In genomic region chr3:9955067-9955502, GRCh38 we compare ENCODE assay signal across 11 cellular contexts. TPM values are rescaled to one million over a fixed set of nuclear protein-coding genes. Genes with fewer than 3 reads are reported as not detected.
DNase-seq lines count a peak whose midpoint lies in the region; TF ChIP-seq lines count a peak whose summit lies in the region.
"Had no signal": no experiment of that assay in that cellular context is flagged by ENCODE, and none has a peak within 500 bp of the region (broad histone marks: within the 10 kb centered on the region; RNA-seq: fewer than 3 reads in every experiment).

No MANE protein-coding gene starts in this region.

- DNase-seq in NCI-H748 (lab: John Stamatoyannopoulos, UW; ENCODE audit: unreplicated experiment): peak; percentile 74
- no peak for DNase-seq in NCI-H748 treated with DMSO at 0.1 percent for 48 hours (lab: John Stamatoyannopoulos, UW)
- DNase-seq in NCI-H524 treated with DMSO at 0.1 percent for 48 hours (lab: John Stamatoyannopoulos, UW): peak; percentile 89
- peak; percentile 47 for DNase-seq in chondrocyte (ENCODE audit: low spot score)
- DNase-seq in stomach: peak; percentile 45
- no peak for DNase-seq in T-helper 2 cell treated with Interferon-gamma antibody and Interleukin-4, amounts not matched to agents 5 μg/mL and 100 μg/mL, for 36 hours (ENCODE audit: low spot score)
- no peak for DNase-seq in ovary
- DNase-seq in NCI-H1694 treated with DMSO at 0.1 percent for 48 hours (lab: John Stamatoyannopoulos, UW): no peak
- DNase-seq: activated T-cell treated with anti-CD3 and anti-CD28 coated beads, Interleukin-2, amount 50 U/mL, for 24 hours; Peyer's patch had no signal

- H3K27ac Mint-ChIP-seq in chondrocyte (ENCODE audit: unreplicated experiment): no peak overlapping the region
- H3K27ac Mint-ChIP-seq in T-helper 2 cell treated with Interferon-gamma antibody and Interleukin-4, amounts not matched to agents 5 μg/mL and 100 μg/mL, for 36 hours: no peak overlapping the region

- intact Hi-C loops in stomach (cut with DNase I; ENCODE audit: low total_unique reads): no loop called here
- intact Hi-C loops in ovary (cut with DNase I): no loop called here

- H3K36me3 ChIP-seq in stomach (peaks cover 0 to 21% (median 0%) of the 10 kb centered on the region in 4 donors), ovary (no peaks in the 10 kb centered on the region)
- H3K36me3 ChIP-seq: Peyer's patch, thoracic aorta had no signal

- H3K4me3 Mint-ChIP-seq in chondrocyte (ENCODE audit: unreplicated experiment): no peak overlapping the region
- no peak overlapping the region for H3K4me3 Mint-ChIP-seq in T-helper 2 cell treated with Interferon-gamma antibody and Interleukin-4, amounts not matched to agents 5 μg/mL and 100 μg/mL, for 36 hours
- H3K4me3 Mint-ChIP-seq: activated T-cell treated with anti-CD3 and anti-CD28 coated beads, Interleukin-2, amount 50 U/mL, for 24 hours had no signal

- H3K4me1 Mint-ChIP-seq in chondrocyte (ENCODE audit: low read depth): peaks cover 9% of the 10 kb centered on the region
- peaks cover 14% of the 10 kb centered on the region for H3K4me1 Mint-ChIP-seq in T-helper 2 cell treated with Interferon-gamma antibody and Interleukin-4, amounts not matched to agents 5 μg/mL and 100 μg/mL, for 36 hours (ENCODE audit: low read depth)

- TF ChIP-seq EP300 in stomach (IDR thresholded peaks at IDR 0.05) (no peak), ovary (IDR thresholded peaks at IDR 0.05) (no peak)

- H3K27me3 ChIP-seq in stomach (no peaks in the 10 kb centered on the region), ovary (no peaks in the 10 kb centered on the region)
- H3K27me3 ChIP-seq: Peyer's patch had no signal

- H3K27ac ChIP-seq in stomach: no peak overlapping the region
- no peak overlapping the region for H3K27ac ChIP-seq in ovary
- H3K27ac ChIP-seq: Peyer's patch, thoracic aorta had no signal

- no peak overlapping the region for H3K4me3 ChIP-seq in stomach
- no peak overlapping the region for H3K4me3 ChIP-seq in ovary
- H3K4me3 ChIP-seq: Peyer's patch, thoracic aorta had no signal

- WGBS in stomach, 5 donors: 22 to 40% (median 27%) methylated on average over 12 of the region's 12 CpGs
- WGBS in ovary, 3 donors: 41 to 55% (median 44%) methylated on average over 12 of the region's 12 CpGs

- H3K9me3 ChIP-seq in stomach: no peaks in the 10 kb centered on the region
- no peaks in the 10 kb centered on the region for H3K9me3 ChIP-seq in ovary
- H3K9me3 ChIP-seq: Peyer's patch, thoracic aorta had no signal

- H3K4me1 ChIP-seq in stomach (peaks cover 6 to 34% (median 21%) of the 10 kb centered on the region in 4 donors), ovary (ENCODE audit: insufficient read depth) (peaks cover 2% of the 10 kb centered on the region)

- H3K36me3 Mint-ChIP-seq in chondrocyte (ENCODE audit: low read depth): no peaks in the 10 kb centered on the region
- no peaks in the 10 kb centered on the region for H3K36me3 Mint-ChIP-seq in T-helper 2 cell treated with Interferon-gamma antibody and Interleukin-4, amounts not matched to agents 5 μg/mL and 100 μg/mL, for 36 hours (ENCODE audit: low read depth)

- TF ChIP-seq POLR2A in stomach (IDR thresholded peaks at IDR 0.05) (no peak), ovary (IDR thresholded peaks at IDR 0.05) (no peak)

- TF ChIP-seq CTCF in chondrocyte (IDR thresholded peaks at IDR 0.05) (no peak), stomach (IDR thresholded peaks at IDR 0.05) (no peak), ovary (IDR thresholded peaks at IDR 0.05) (no peak)

- no peaks in the 10 kb centered on the region for H3K9me3 Mint-ChIP-seq in chondrocyte (ENCODE audit: low read depth)
- no peaks in the 10 kb centered on the region for H3K9me3 Mint-ChIP-seq in T-helper 2 cell treated with Interferon-gamma antibody and Interleukin-4, amounts not matched to agents 5 μg/mL and 100 μg/mL, for 36 hours
- H3K9me3 Mint-ChIP-seq: activated T-cell treated with anti-CD3 and anti-CD28 coated beads, Interleukin-2, amount 50 U/mL, for 24 hours had no signal

- H3K27me3 Mint-ChIP-seq in chondrocyte (ENCODE audit: low read depth): no peaks in the 10 kb centered on the region
- no peaks in the 10 kb centered on the region for H3K27me3 Mint-ChIP-seq in T-helper 2 cell treated with Interferon-gamma antibody and Interleukin-4, amounts not matched to agents 5 μg/mL and 100 μg/mL, for 36 hours (ENCODE audit: low read depth)
- H3K27me3 Mint-ChIP-seq: activated T-cell treated with anti-CD3 and anti-CD28 coated beads, Interleukin-2, amount 50 U/mL, for 24 hours had no signal

RNA-seq across cellular contexts. Expression of gene PRRT3, which starts 2.9 kb away (rescaled TPM):
- total RNA-seq in chondrocyte (3.9 to 7.6 TPM (median 3.9 TPM) in 3 replicates), stomach (10 to 100 TPM in 1 of 5 donors, 1 to 10 TPM in 2, under 1 TPM in 2; 0.58 to 31.6 (median 5.4) TPM), ovary (1 to 10 TPM; 1.4 to 6.0 (median 2.6) TPM)
- polyA plus RNA-seq in stomach (under 1 TPM; 0.44 to 0.92 (median 0.80) TPM), ovary (1 to 10 TPM; 1.0 TPM)

RNA-seq across cellular contexts. Expression of gene CRELD1, which starts 21.5 kb away (rescaled TPM):
- total RNA-seq in chondrocyte (26.5 to 29.9 TPM (median 28.2 TPM) in 3 replicates), stomach (10 to 100 TPM in 4 of 5 donors, 1 to 10 TPM in 1; 6.2 to 71.5 (median 23.9) TPM), ovary (10 to 100 TPM; 11.2 to 35.2 (median 29.0) TPM)
- polyA plus RNA-seq in stomach (10 to 100 TPM in 2 of 3 donors, 1 to 10 TPM in 1; 7.5 to 52.3 (median 21.6) TPM), ovary (10 to 100 TPM; 18.3 to 31.8 TPM)

RNA-seq across cellular contexts. Expression of gene EMC3, which starts 31.6 kb away (rescaled TPM):
- 51.5 to 60.0 TPM (median 52.9 TPM) in 3 replicates for total RNA-seq in chondrocyte
- 10 to 100 TPM; 10.5 to 71.0 (median 34.1) TPM for total RNA-seq in stomach
- polyA plus RNA-seq in stomach: 10 to 100 TPM; 32.2 to 54.4 (median 38.3) TPM
- 10 to 100 TPM; 21.3 to 45.2 (median 28.4) TPM for total RNA-seq in ovary
- 100 to 1,000 TPM in 1 of 2 donors, 10 to 100 TPM in 1; 46.0 to 108 TPM for polyA plus RNA-seq in ovary

RNA-seq across cellular contexts. Expression of gene IL17RC, which starts 38.2 kb away (rescaled TPM):
- 20.8 to 26.4 TPM (median 21.3 TPM) in 3 replicates for total RNA-seq in chondrocyte
- total RNA-seq in stomach: 100 to 1,000 TPM in 3 of 5 donors, 10 to 100 TPM in 2; 20.1 to 284 (median 111) TPM
- 10 to 100 TPM; 24.2 to 40.6 (median 25.5) TPM for polyA plus RNA-seq in stomach
- total RNA-seq in ovary: 10 to 100 TPM; 24.0 to 46.5 (median 37.4) TPM
- polyA plus RNA-seq in ovary: 10 to 100 TPM; 14.2 to 34.1 TPM

RNA-seq across cellular contexts. Expression of gene IL17RE, which starts 52.4 kb away (rescaled TPM):
- total RNA-seq in chondrocyte: 0.42 to 1.6 TPM (median 0.92 TPM) in 3 replicates
- total RNA-seq in stomach: 100 to 1,000 TPM in 2 of 5 donors, 10 to 100 TPM in 3; 11.4 to 301 (median 60.1) TPM
- 10 to 100 TPM; 10.3 to 22.0 (median 13.0) TPM for polyA plus RNA-seq in stomach
- 1 to 10 TPM in 6 of 7 donors, under 1 TPM in 1; 0.48 to 3.6 (median 1.3) TPM for total RNA-seq in ovary
- 1 to 10 TPM; 1.1 to 2.0 TPM for polyA plus RNA-seq in ovary

Comparison
In these comparisons a context has a peak if more than half of its experiments do, and no peak if none do; other contexts are left out.
1. DNase-seq: peak in NCI-H748 (single experiment), NCI-H524 treated with DMSO at 0.1 percent for 48 hours (single experiment), chondrocyte (single experiment) and stomach (single experiment); none in NCI-H748 treated with DMSO at 0.1 percent for 48 hours (single experiment), T-helper 2 cell treated with Interferon-gamma antibody and Interleukin-4, amounts not matched to agents 5 μg/mL and 100 μg/mL, for 36 hours (single experiment), ovary (0 of 5) and NCI-H1694 treated with DMSO at 0.1 percent for 48 hours (single experiment).